Comparison of ENCODE assay signal across 12 cellular contexts in the genomic region with DNA sequence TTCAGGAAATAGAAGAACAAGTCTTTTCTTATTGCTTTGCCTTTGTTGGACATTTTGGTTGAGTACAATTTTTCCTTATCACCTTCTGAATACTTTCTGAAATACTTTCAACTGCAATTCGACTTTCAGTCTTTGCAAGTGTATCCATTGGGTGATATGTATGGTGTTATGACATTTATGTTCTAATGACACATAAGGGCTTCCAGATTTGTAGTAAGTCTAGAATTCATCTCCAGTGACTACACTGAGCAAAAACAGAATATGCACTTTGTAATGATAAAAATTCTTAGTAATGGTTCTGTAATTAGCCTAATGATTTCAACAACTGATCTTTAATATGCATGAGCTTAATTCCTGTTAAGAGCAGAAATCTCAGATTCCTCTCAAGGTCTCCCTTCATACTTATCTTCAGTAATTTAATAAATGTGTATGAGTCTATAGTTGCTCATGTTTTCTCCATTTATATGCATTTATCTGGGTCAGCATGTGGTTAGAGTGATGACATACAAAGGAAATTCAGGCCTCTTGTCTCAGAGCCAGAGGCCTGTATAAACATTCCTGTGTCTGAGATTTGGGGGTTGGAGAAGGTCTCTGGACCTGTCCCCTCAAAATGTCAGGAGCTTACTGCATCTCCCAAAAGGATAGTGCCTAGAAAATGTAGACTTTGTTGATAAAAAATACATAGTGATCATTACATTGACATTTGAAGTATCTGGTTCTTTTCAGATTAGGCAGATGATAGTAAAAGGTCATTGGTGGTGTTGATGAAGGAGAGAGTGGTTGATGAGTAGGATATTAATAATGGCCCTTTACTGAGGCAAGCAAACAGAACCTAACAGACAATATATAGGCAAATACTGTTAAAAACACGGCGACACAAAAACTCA.
A peak's percentile ranks its signal among the peaks of the same experiment; 100 is the strongest.
DNase-seq lines count a peak whose midpoint lies in the region; ATAC-seq, FAIRE-seq and TF ChIP-seq lines count a peak whose summit lies in the region.
"Had no signal": no experiment of that assay in that cellular context is flagged by ENCODE, and none has a peak within 500 bp of the region (broad histone marks: within the 10 kb centered on the region; RNA-seq: fewer than 3 reads in every experiment).

No MANE protein-coding gene starts in this region.

- H3K36me3 ChIP-seq in astrocyte (ENCODE audit: insufficient read depth, low read length) (no peaks in the 10 kb centered on the region), tibial artery (no peaks in the 10 kb centered on the region)
- H3K36me3 ChIP-seq: gastrocnemius medialis had no signal

- peaks cover 58% of the 10 kb centered on the region for H3K4me1 ChIP-seq in astrocyte (ENCODE audit: insufficient read depth, low read length)
- H3K4me1 ChIP-seq in tibial artery = peaks cover 0 to 33% (median 18%) of the 10 kb centered on the region in 4 donors
- H3K4me1 ChIP-seq: gastrocnemius medialis had no signal

- H3K4me3 ChIP-seq in astrocyte (ENCODE audit: insufficient read depth, low read depth, low read length) (no peak overlapping the region), tibial artery (no peak overlapping the region)
- H3K4me3 ChIP-seq: gastrocnemius medialis had no signal

- H3K79me2 ChIP-seq in astrocyte (ENCODE audit: insufficient read depth, low read length) = no peaks in the 10 kb centered on the region

- H3K4me2 ChIP-seq in astrocyte (ENCODE audit: low read length) = peak overlapping the region; percentile 68

- peak overlapping the region; percentile 79 for H3K9ac ChIP-seq in astrocyte (ENCODE audit: low read length)

- H3K36me3 Mint-ChIP-seq in activated T-cell treated with anti-CD3 and anti-CD28 coated beads, Interleukin-2, amount 50 U/mL, for 24 hours (ENCODE audit: low read depth) = no peaks in the 10 kb centered on the region
- no peaks in the 10 kb centered on the region for H3K36me3 Mint-ChIP-seq in astrocyte (ENCODE audit: low read depth, unreplicated experiment)

- H3K9me3 ChIP-seq in astrocyte (ENCODE audit: insufficient read depth, low read depth, low read length) = no peaks in the 10 kb centered on the region
- H3K9me3 ChIP-seq in tibial artery = no peaks in the 10 kb centered on the region
- H3K9me3 ChIP-seq: gastrocnemius medialis had no signal

- no peaks in the 10 kb centered on the region for H3K9me3 Mint-ChIP-seq in activated T-cell treated with anti-CD3 and anti-CD28 coated beads, Interleukin-2, amount 50 U/mL, for 24 hours
- H3K9me3 Mint-ChIP-seq in astrocyte (ENCODE audit: unreplicated experiment) = no peaks in the 10 kb centered on the region

- no peak for TF ChIP-seq CTCF in astrocyte (IDR thresholded peaks at IDR 0.05; ENCODE audit: insufficient read depth, low read depth, low read length)
- TF ChIP-seq CTCF in tibial artery (IDR thresholded peaks at IDR 0.05) = no peak

- FAIRE-seq in astrocyte (lab: Jason Lieb, UNC) = peak; percentile 95
- peak; percentile 43 for FAIRE-seq in islet of Langerhans (lab: Jason Lieb, UNC)

- H3K27me3 ChIP-seq in astrocyte (ENCODE audit: insufficient read depth, low read length) = no peaks in the 10 kb centered on the region
- no peaks in the 10 kb centered on the region for H3K27me3 ChIP-seq in tibial artery
- H3K27me3 ChIP-seq: gastrocnemius medialis had no signal

- H2AFZ ChIP-seq in astrocyte (ENCODE audit: low read depth, low read length) = no peak overlapping the region

- H3K27ac ChIP-seq in astrocyte (ENCODE audit: low read depth, low read length) (peak overlapping the region; percentile 95), tibial artery (peak overlapping the region; percentile 47 to 49)
- H3K27ac ChIP-seq: gastrocnemius medialis had no signal

- intact Hi-C loops in tibial artery (cut with DNase I; ENCODE audit: low total_unique reads) = no loop called here

- no peak overlapping the region for H3K4me3 Mint-ChIP-seq in activated T-cell treated with anti-CD3 and anti-CD28 coated beads, Interleukin-2, amount 50 U/mL, for 24 hours
- no peak overlapping the region for H3K4me3 Mint-ChIP-seq in astrocyte (ENCODE audit: unreplicated experiment)

- peak overlapping the region; percentile 16 for H3K27ac Mint-ChIP-seq in activated T-cell treated with anti-CD3 and anti-CD28 coated beads, Interleukin-2, amount 50 U/mL, for 24 hours
- peak overlapping the region; percentile 99 for H3K27ac Mint-ChIP-seq in astrocyte (ENCODE audit: unreplicated experiment)

- H3K4me1 Mint-ChIP-seq in activated T-cell treated with anti-CD3 and anti-CD28 coated beads, Interleukin-2, amount 50 U/mL, for 24 hours (ENCODE audit: low read depth) = peaks cover 62% of the 10 kb centered on the region
- H3K4me1 Mint-ChIP-seq in astrocyte (ENCODE audit: low read depth, unreplicated experiment) = peaks cover 47% of the 10 kb centered on the region

- ATAC-seq in GM21367 (IDR thresholded peaks at IDR 0.05; ENCODE audit: unreplicated experiment) = no peak
- ATAC-seq: gastrocnemius medialis had no signal

- no peaks in the 10 kb centered on the region for H3K27me3 Mint-ChIP-seq in activated T-cell treated with anti-CD3 and anti-CD28 coated beads, Interleukin-2, amount 50 U/mL, for 24 hours
- no peaks in the 10 kb centered on the region for H3K27me3 Mint-ChIP-seq in astrocyte (ENCODE audit: low read depth, unreplicated experiment)

- no peak for DNase-seq in activated T-cell treated with anti-CD3 and anti-CD28 coated beads, Interleukin-2, amount 50 U/mL, for 24 hours
- no peak for DNase-seq in activated T-cell treated with anti-CD3 and anti-CD28 coated beads, Interleukin-2, amount 50 U/mL, for 48 hours
- DNase-seq in astrocyte (ENCODE audit: low read depth) (peak; percentile 93), tibial artery (no peak), NCI-H526 (lab: John Stamatoyannopoulos, UW) (no peak), NCI-H2081 (lab: John Stamatoyannopoulos, UW) (no peak)
- DNase-seq: activated effector memory CD4-positive, alpha-beta T cell treated with anti-CD3 and anti-CD28 coated beads, Interleukin-2, amount 50 U/mL, for 16 hours; gastrocnemius medialis; NCI-H69; stimulated activated CD4-positive, alpha-beta T cell treated with anti-CD3 and anti-CD28 coated beads, Interleukin-4, amount 100 ng/mL, for 1 hour had no signal

- H4K20me1 ChIP-seq in astrocyte (ENCODE audit: insufficient read depth, low read length) = no peaks in the 10 kb centered on the region
